ENCODE assay signal across 22 cellular contexts in genomic region chr1:183719289-183719688, GRCh38.
A peak's percentile ranks its signal among the peaks of the same experiment; 100 is the strongest.
DNase-seq lines count a peak whose midpoint lies in the region; ATAC-seq, FAIRE-seq and TF ChIP-seq lines count a peak whose summit lies in the region.
"Had no signal": no experiment of that assay in that cellular context is flagged by ENCODE, and none has a peak within 500 bp of the region (broad histone marks: within the 10 kb centered on the region; RNA-seq: fewer than 3 reads in every experiment).

No MANE protein-coding gene starts in this region.

- H3K4me3 Mint-ChIP-seq in neural progenitor cell (no peak overlapping the region), T-cell (no peak overlapping the region)
- H3K4me3 Mint-ChIP-seq: HFFc6 had no signal

- H3K79me1 ChIP-seq in H1 (ENCODE audit: low read depth, low read length), result no peaks in the 10 kb centered on the region

- no peak overlapping the region for H4K91ac ChIP-seq in H1 (replicated peaks; ENCODE audit: insufficient read length, low read length)

- H3K18ac ChIP-seq in H1 (ENCODE audit: extremely low read depth, low read length), result peak overlapping the region; percentile 15; the same call in 1 of the 2 replicates

- H3K14ac ChIP-seq in H1 (ENCODE audit: insufficient read length), result no peak overlapping the region

- H3K36me3 Mint-ChIP-seq in neural progenitor cell (peaks cover 1% of the 10 kb centered on the region), T-cell (no peaks in the 10 kb centered on the region)

- peak; percentile 46 for DNase-seq in DMS53 (lab: John Stamatoyannopoulos, UW)
- DNase-seq in NCI-H146 (lab: John Stamatoyannopoulos, UW), result peak; percentile 85
- no peak for DNase-seq in H1 (ENCODE audit: low read depth in 1 of 2, low spot score in 2 of 2)
- DNase-seq in neural progenitor cell (ENCODE audit: low spot score), result peak; percentile 27
- DNase-seq in activated CD4-positive, alpha-beta T cell treated with anti-CD3 and anti-CD28 coated beads, Interleukin-2, amount 50 U/mL, for 1 hour, result no peak
- no peak for DNase-seq in right atrium auricular region (ENCODE audit: low spot score)
- no peak for DNase-seq in T-cell
- DNase-seq: ACHN, AML-193, COR-L47, DMS153, GOT3, HFFc6, MG63, NCI-H1105, NCI-H2029, NCI-H510A treated with DMSO at 0.1 percent for 48 hours, SHP77 had no signal

- H4K20me1 ChIP-seq in H1 (replicated peaks in 1 of 2; ENCODE audit: control insufficient read depth in 1 of 2, insufficient read depth in 2 of 2, low read length in 2 of 2) (no peaks in the 10 kb centered on the region), neural progenitor cell (ENCODE audit: low read depth) (no peaks in the 10 kb centered on the region)

- H3K27me3 ChIP-seq in H1 (replicated peaks in 1 of 4; ENCODE audit: control insufficient read depth in 3 of 4, extremely low read depth in 1 of 4, insufficient read depth in 3 of 4, low read length in 3 of 4), result no peaks in the 10 kb centered on the region
- no peaks in the 10 kb centered on the region for H3K27me3 ChIP-seq in neural progenitor cell
- H3K27me3 ChIP-seq in right atrium auricular region, result no peaks in the 10 kb centered on the region
- H3K27me3 ChIP-seq: MG63 had no signal

- H3K4me1 Mint-ChIP-seq in neural progenitor cell (peaks cover 2% of the 10 kb centered on the region), T-cell (no peaks in the 10 kb centered on the region)

- H3K9me3 Mint-ChIP-seq in neural progenitor cell, result no peaks in the 10 kb centered on the region
- H3K9me3 Mint-ChIP-seq in T-cell, result no peaks in the 10 kb centered on the region
- H3K9me3 Mint-ChIP-seq: HFFc6 had no signal

- H3K23ac ChIP-seq in H1 (ENCODE audit: insufficient read length), result no peak overlapping the region

- H2AK5ac ChIP-seq in H1 (ENCODE audit: low read depth, low read length), result no peak overlapping the region

- 80% methylated on average over 2 of the region's 2 CpGs; no CpG with 5 or more reads in 1 of the 2 experiments for WGBS in H1 (ENCODE audit: extremely low coverage in 1 of 2, insufficient coverage in 1 of 2, insufficient read length in 1 of 2, insufficient replicate concordance in 2 of 2, low coverage in 1 of 2, low lambda C conversion rate in 2 of 2, missing lambda C conversion rate in 1 of 2), 2 experiments

- no peak overlapping the region for H3K27ac ChIP-seq in H1 (ENCODE audit: low read depth, low read length)
- peak overlapping the region; percentile 53 for H3K27ac ChIP-seq in neural progenitor cell
- H3K27ac ChIP-seq in right atrium auricular region, result no peak overlapping the region
- H3K27ac ChIP-seq: KMS-11 had no signal

- H4K5ac ChIP-seq in H1 (ENCODE audit: insufficient read length, low read depth, low read length), result no peak overlapping the region

- POLR2A ChIA-PET in H1 (lab: Charles Lee; ENCODE audit: partially characterized antibody) (interaction anchor here (1.2 kb wide), 1 partner anchor 33 kb away, joined by 3 read pairs; no protein-coding TSS in a partner anchor), T-cell (lab: Charles Lee) (no interaction called here)

- H3K79me2 ChIP-seq in H1 (ENCODE audit: control insufficient read depth in 1 of 2, insufficient read depth in 2 of 2, low read length in 2 of 2), result no peaks in the 10 kb centered on the region
- no peaks in the 10 kb centered on the region for H3K79me2 ChIP-seq in neural progenitor cell (ENCODE audit: low read depth)

- no peak overlapping the region for H2BK15ac ChIP-seq in H1 (ENCODE audit: low read length)

- H2BK12ac ChIP-seq in H1 (ENCODE audit: low read depth, low read length), result no peak overlapping the region

- H3K9ac ChIP-seq in H1 (replicated peaks in 1 of 4; ENCODE audit: extremely low read depth in 1 of 4, low read depth in 3 of 4, low read length in 3 of 4), result no peak overlapping the region
- H3K9ac ChIP-seq in neural progenitor cell, result no peak overlapping the region
- H3K9ac ChIP-seq: KMS-11 had no signal

- CTCF ChIA-PET in H1 (lab: Charles Lee; ENCODE audit: partially characterized antibody), result interaction anchor here (0.6 to 1.3 kb wide), 4 partner anchors 26 to 196 kb away, joined by 3 to 4 read pairs (median 3); no protein-coding TSS in a partner anchor
- CTCF ChIA-PET in T-cell (lab: Charles Lee), result no interaction called here

- no peaks in the 10 kb centered on the region for H3K9me3 ChIP-seq in H1 (ENCODE audit: insufficient read depth in 2 of 2, low read depth in 1 of 2, low read length in 1 of 2)
- H3K9me3 ChIP-seq in neural progenitor cell (ENCODE audit: low read depth), result no peaks in the 10 kb centered on the region
- H3K9me3 ChIP-seq in right atrium auricular region, result no peaks in the 10 kb centered on the region
- H3K9me3 ChIP-seq: MG63 had no signal

- no peak for TF ChIP-seq EP300 in H1 (IDR thresholded peaks at IDR 0.05; ENCODE audit: borderline replicate concordance in 1 of 2, low read depth in 2 of 2, low read length in 2 of 2)

- no peak overlapping the region for H2AFZ ChIP-seq in H1 (ENCODE audit: low read length)
- no peak overlapping the region for H2AFZ ChIP-seq in neural progenitor cell (replicated peaks)

- no peak overlapping the region for H2BK20ac ChIP-seq in H1 (ENCODE audit: low read length)

- no peaks in the 10 kb centered on the region for H3K27me3 Mint-ChIP-seq in neural progenitor cell (ENCODE audit: insufficient read depth, low read depth)
- no peaks in the 10 kb centered on the region for H3K27me3 Mint-ChIP-seq in T-cell

- H2BK5ac ChIP-seq in H1 (ENCODE audit: low read depth, low read length), result no peak overlapping the region

- TF ChIP-seq RAD21 in H1 (IDR thresholded peaks at IDR 0.05 in 1 of 2, conservative IDR thresholded peaks at IDR 0.05 in 1 of 2; ENCODE audit: low read depth in 2 of 2, low read length in 2 of 2), result no peak

- H3K4me2 ChIP-seq in H1 (ENCODE audit: insufficient read depth in 1 of 2, low read depth in 2 of 2, low read length in 2 of 2), result peak overlapping the region in 1 of 2 experiments; percentile 31; a peak in 1 of 4 replicates
- peak overlapping the region; percentile 0 for H3K4me2 ChIP-seq in neural progenitor cell
- H3K4me2 ChIP-seq: KMS-11 had no signal

- no peak overlapping the region for H3K4ac ChIP-seq in H1 (replicated peaks; ENCODE audit: insufficient read length, low read depth, low read length)

- H2BK120ac ChIP-seq in H1 (replicated peaks; ENCODE audit: low read depth, low read length), result no peak overlapping the region

- TF ChIP-seq POLR2A in H1 (IDR thresholded peaks at IDR 0.05; ENCODE audit: control extremely low read depth in 1 of 2, low read depth in 2 of 2, low read length in 2 of 2), result no peak

- H3K4me1 ChIP-seq in H1 (replicated peaks in 1 of 4; ENCODE audit: control insufficient read depth in 3 of 4, insufficient read depth in 4 of 4, low read length in 3 of 4) (peaks cover 0 to 5% (median 0%) of the 10 kb centered on the region in 4 experiments; a peak in 1 of 7 replicates), neural progenitor cell (peaks cover 6% of the 10 kb centered on the region), right atrium auricular region (peaks cover 0 to 12% of the 10 kb centered on the region in 2 donors)

- H3K4me3 ChIP-seq in H1 (ENCODE audit: extremely low read depth in 1 of 4, insufficient read depth in 2 of 4, low read depth in 3 of 4, low read length in 4 of 4) (no peak overlapping the region), neural progenitor cell (no peak overlapping the region), right atrium auricular region (no peak overlapping the region)
- H3K4me3 ChIP-seq: MG63 had no signal

- ATAC-seq in GM19351 (IDR thresholded peaks at IDR 0.05; ENCODE audit: unreplicated experiment) (no peak), T-cell (replicated peaks in 1 of 4) (no peak)
- ATAC-seq: HepG2, SK-N-SH treated with all-trans-retinoic acid at 6 μM for 48 hours had no signal

- H3K36me3 ChIP-seq in H1 (ENCODE audit: control insufficient read depth in 2 of 4, insufficient read depth in 4 of 4, low read length in 3 of 4) (no peaks in the 10 kb centered on the region), neural progenitor cell (no peaks in the 10 kb centered on the region), right atrium auricular region (no peaks in the 10 kb centered on the region)
- H3K36me3 ChIP-seq: MG63 had no signal

- H4K8ac ChIP-seq in H1 (ENCODE audit: extremely low read depth, insufficient read depth, low read length), result no peak overlapping the region

- no peaks in the 10 kb centered on the region for H3K23me2 ChIP-seq in H1 (ENCODE audit: low read depth, low read length)

- H3K56ac ChIP-seq in H1 (replicated peaks; ENCODE audit: insufficient read length, low read depth, low read length), result no peak overlapping the region

- TF ChIP-seq CTCF in H1 (IDR thresholded peaks at IDR 0.05; ENCODE audit: control extremely low read depth in 1 of 3, insufficient read depth in 1 of 3, low read depth in 1 of 3, low read length in 3 of 3), result no peak
- no peak for TF ChIP-seq CTCF in neural progenitor cell (IDR thresholded peaks at IDR 0.05)
- no peak for TF ChIP-seq CTCF in right atrium auricular region (IDR thresholded peaks at IDR 0.05)

- no peak for FAIRE-seq in H1 (lab: Jason Lieb, UNC)
- FAIRE-seq: HepG2 had no signal

- H3K27ac Mint-ChIP-seq in neural progenitor cell (no peak overlapping the region), T-cell (no peak overlapping the region)
- H3K27ac Mint-ChIP-seq: HFFc6 had no signal

- no peaks in the 10 kb centered on the region for H3F3A ChIP-seq in neural progenitor cell (ENCODE audit: low read depth)

Comparison
In these comparisons a context has a peak if more than half of its experiments do, and no peak if none do; other contexts are left out.
1. DNase-seq: peak in DMS53 (single experiment), NCI-H146 (single experiment) and neural progenitor cell (single experiment); none in H1 (0 of 2), activated CD4-positive, alpha-beta T cell treated with anti-CD3 and anti-CD28 coated beads, Interleukin-2, amount 50 U/mL, for 1 hour (single experiment), right atrium auricular region (single experiment) and T-cell (0 of 34).